Comparison of ENCODE assay signal across 1 cellular context in the genomic region with DNA sequence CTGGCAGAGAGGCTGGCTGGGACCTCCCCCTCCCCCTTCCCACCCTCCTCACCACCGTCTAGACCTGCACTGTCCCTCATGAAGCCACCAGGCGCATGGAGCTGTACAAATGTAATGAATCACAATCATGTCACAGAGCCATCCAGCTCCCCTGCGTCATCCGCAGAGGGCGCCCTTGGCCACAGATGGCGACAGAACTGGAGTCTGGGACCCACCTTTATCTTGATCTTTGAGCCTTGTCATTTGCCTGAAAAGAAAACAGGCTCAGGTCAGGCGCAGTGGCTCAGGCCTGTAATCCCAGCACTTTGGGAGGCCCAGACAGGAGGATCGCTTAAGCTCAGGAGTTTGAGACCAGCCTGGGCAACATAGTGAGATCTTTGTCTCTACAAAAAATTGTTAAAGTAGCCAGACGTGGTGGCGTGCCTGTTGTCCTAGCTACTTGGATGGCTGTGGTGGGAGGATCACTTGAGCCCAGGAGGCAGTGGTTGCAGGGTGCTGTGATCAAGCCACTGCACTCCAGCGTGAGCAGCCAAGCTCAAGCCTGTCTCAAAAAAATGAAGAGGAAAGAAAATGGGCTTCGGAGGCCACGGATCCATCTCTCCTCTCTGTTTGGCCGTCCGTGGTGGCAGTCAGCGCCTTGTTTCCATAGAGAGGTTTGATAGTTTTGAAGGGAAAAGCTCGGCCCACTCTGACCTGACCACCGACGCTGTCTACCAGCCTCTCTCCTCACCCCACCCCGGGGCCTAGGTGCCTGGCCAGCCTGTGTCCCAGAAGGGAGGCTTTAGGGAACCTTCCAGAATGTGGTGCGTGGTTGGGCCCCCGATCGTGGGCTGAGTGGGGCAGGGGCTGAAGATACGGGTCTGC.
A peak's percentile ranks its signal among the peaks of the same experiment; 100 is the strongest.
TF ChIP-seq lines count a peak whose summit lies in the region.

No MANE protein-coding gene starts in this region.

TF ChIP-seq in HepG2, 621 proteins besides CTCF, POLR2A, EP300 and RAD21 (continued from another document and continues in another):
- TF ChIP-seq ZNF646 (CRISPR knock-in tag; IDR thresholded peaks at IDR 0.05) (no peak), BCLAF1 (IDR thresholded peaks at IDR 0.05) (no peak), ATRX (CRISPR knock-in tag; IDR thresholded peaks at IDR 0.05; ENCODE audit: borderline replicate concordance) (no peak), KLF6 (CRISPR knock-in tag; IDR thresholded peaks at IDR 0.05) (0 out of 2 replicates have a peak, but pooled peaks have one; percentile 52), ZNF235 (CRISPR knock-in tag; IDR thresholded peaks at IDR 0.05; ENCODE audit: borderline replicate concordance) (no peak), POLR2AphosphoS2 (IDR thresholded peaks at IDR 0.05; ENCODE audit: low read depth, low read length) (no peak), ZNF737 (CRISPR knock-in tag; IDR thresholded peaks at IDR 0.05; ENCODE audit: borderline replicate concordance) (no peak), NFIB (CRISPR knock-in tag; IDR thresholded peaks at IDR 0.05; ENCODE audit: borderline replicate concordance) (no peak), LCORL (IDR thresholded peaks at IDR 0.05) (no peak), LCORL (CRISPR knock-in tag; IDR thresholded peaks at IDR 0.05) (peak; percentile 89), RFXANK (CRISPR knock-in tag; IDR thresholded peaks at IDR 0.05) (peak; percentile 72; the same call in 1 of the 2 replicates), DMTF1 (CRISPR knock-in tag; IDR thresholded peaks at IDR 0.05) (no peak), ZNF740 (CRISPR knock-in tag; IDR thresholded peaks at IDR 0.05) (peak; percentile 82), ZNF10 (CRISPR knock-in tag; IDR thresholded peaks at IDR 0.05; ENCODE audit: borderline replicate concordance, low read depth) (no peak), ZNF761 (CRISPR knock-in tag; conservative IDR thresholded peaks at IDR 0.05) (peak; percentile 85; the same call in 1 of the 2 replicates), CCAR2 (optimal IDR thresholded peaks at IDR 0.05; ENCODE audit: low read depth, low read length) (no peak), ZBTB21 (CRISPR knock-in tag; IDR thresholded peaks at IDR 0.05) (peak; percentile 87; the same call in 1 of the 2 replicates), ZNF44 (CRISPR knock-in tag; IDR thresholded peaks at IDR 0.05) (no peak), ZNF274 (CRISPR knock-in tag; IDR thresholded peaks at IDR 0.05) (no peak; the same call in 1 of the 2 replicates), ZNF629 (CRISPR knock-in tag; conservative IDR thresholded peaks at IDR 0.05) (peak; percentile 72; the same call in 1 of the 2 replicates), RNF219 (CRISPR knock-in tag; IDR thresholded peaks at IDR 0.05) (no peak), CHCHD3 (CRISPR knock-in tag; IDR thresholded peaks at IDR 0.05) (no peak), NONO (IDR thresholded peaks at IDR 0.05) (no peak), NONO (CRISPR knock-in tag; conservative IDR thresholded peaks at IDR 0.05) (peak; percentile 87), IRX3 (CRISPR knock-in tag; IDR thresholded peaks at IDR 0.05; ENCODE audit: borderline replicate concordance, low read depth) (no peak), ZNF230 (CRISPR knock-in tag; IDR thresholded peaks at IDR 0.05) (peak; percentile 67; the same call in 1 of the 2 replicates), SIX1 (CRISPR knock-in tag; IDR thresholded peaks at IDR 0.05; ENCODE audit: borderline replicate concordance) (peak; percentile 76), TEAD3 (CRISPR knock-in tag; optimal IDR thresholded peaks at IDR 0.05; ENCODE audit: borderline replicate concordance) (peak; percentile 82), TERF1 (CRISPR knock-in tag; IDR thresholded peaks at IDR 0.05) (no peak), NFE2 (CRISPR knock-in tag; IDR thresholded peaks at IDR 0.05) (0 out of 2 replicates have a peak, but pooled peaks have one; percentile 11), ZNF101 (CRISPR knock-in tag; IDR thresholded peaks at IDR 0.05; ENCODE audit: borderline replicate concordance, low read depth) (no peak), KDM1A (CRISPR knock-in tag; IDR thresholded peaks at IDR 0.05) (peak; percentile 96), ZBTB2 (CRISPR knock-in tag; IDR thresholded peaks at IDR 0.05; ENCODE audit: low read depth) (no peak), ZSCAN30 (CRISPR knock-in tag; IDR thresholded peaks at IDR 0.05) (no peak), ZNF672 (CRISPR knock-in tag; IDR thresholded peaks at IDR 0.05) (no peak), ZNF850 (CRISPR knock-in tag; conservative IDR thresholded peaks at IDR 0.05) (no peak)
- TF ChIP-seq, protein P1, sequence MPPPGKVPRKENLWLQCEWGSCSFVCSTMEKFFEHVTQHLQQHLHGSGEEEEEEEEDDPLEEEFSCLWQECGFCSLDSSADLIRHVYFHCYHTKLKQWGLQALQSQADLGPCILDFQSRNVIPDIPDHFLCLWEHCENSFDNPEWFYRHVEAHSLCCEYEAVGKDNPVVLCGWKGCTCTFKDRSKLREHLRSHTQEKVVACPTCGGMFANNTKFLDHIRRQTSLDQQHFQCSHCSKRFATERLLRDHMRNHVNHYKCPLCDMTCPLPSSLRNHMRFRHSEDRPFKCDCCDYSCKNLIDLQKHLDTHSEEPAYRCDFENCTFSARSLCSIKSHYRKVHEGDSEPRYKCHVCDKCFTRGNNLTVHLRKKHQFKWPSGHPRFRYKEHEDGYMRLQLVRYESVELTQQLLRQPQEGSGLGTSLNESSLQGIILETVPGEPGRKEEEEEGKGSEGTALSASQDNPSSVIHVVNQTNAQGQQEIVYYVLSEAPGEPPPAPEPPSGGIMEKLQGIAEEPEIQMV (CRISPR knock-in tag; IDR thresholded peaks at IDR 0.05; ENCODE audit: low read depth) = peak; percentile 62; the same call in 1 of the 2 replicates
